28 cellular contexts compared by ENCODE assay signal in the genomic region with DNA sequence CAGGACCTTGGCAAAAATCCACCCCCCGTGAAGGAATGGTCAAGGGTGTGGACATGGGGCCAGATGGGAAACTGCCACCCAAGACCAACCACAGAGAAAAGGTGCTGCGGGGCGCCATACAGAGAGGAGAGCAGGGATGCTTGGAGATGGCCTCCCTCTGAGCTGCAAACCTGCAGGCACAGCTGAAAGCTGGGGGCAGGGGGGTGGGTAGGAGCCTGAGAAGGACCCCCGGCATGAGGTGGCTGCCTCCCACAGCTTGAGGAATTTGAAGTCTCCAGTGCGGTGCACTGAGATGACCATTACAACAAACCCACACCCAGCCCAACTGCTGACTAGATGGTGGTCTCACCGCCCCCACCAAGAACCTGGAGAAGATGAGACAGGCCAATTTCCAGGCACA.
"Had no signal": no experiment of that assay in that cellular context is flagged by ENCODE, and none has a peak within 500 bp of the region (broad histone marks: within the 10 kb centered on the region; RNA-seq: fewer than 3 reads in every experiment).

No MANE protein-coding gene starts in this region.

- ATAC-seq: activated T-cell treated with anti-CD3 and anti-CD28 coated beads, Interleukin-2, amount 50 U/mL, for 4 hours; Panc1; Right ventricle myocardium inferior; T-cell had no signal

- H3K27ac ChIP-seq: SK-N-MC had no signal

- H3K4me3 ChIP-seq: SK-N-MC had no signal

- DNase-seq: activated CD4-positive, alpha-beta memory T cell treated with anti-CD3 and anti-CD28 coated beads for 36 hours; activated CD4-positive, alpha-beta T cell treated with anti-CD3 and anti-CD28 coated beads, Interleukin-2, amount 10 ng/mL, durations not matched to agents 7 days and 5 days; activated CD4-positive, CD25-positive, alpha-beta regulatory T cell; activated CD8-positive, alpha-beta memory T cell treated with anti-CD3 and anti-CD28 coated beads for 24 hours; activated effector memory CD4-positive, alpha-beta T cell treated with anti-CD3 and anti-CD28 coated beads, Interleukin-2, amount 50 U/mL, for 16 hours; activated naive CD4-positive, alpha-beta T cell treated with Interleukin-2 at 50 U/mL for 16 hours; activated T-cell treated with anti-CD3 and anti-CD28 coated beads, Interleukin-2, amount 50 U/mL, for 4 hours; amygdala; Kasumi-1; NCI-H1105 treated with DMSO at 0.1 percent for 48 hours; NCI-H1694; NCI-H2029; NCI-H2107; NCI-H2171 treated with DMSO at 0.1 percent for 48 hours; NCI-H226; NCI-H510A treated with DMSO at 0.1 percent for 48 hours; NCI-H69; NK-92 treated with Interleukin-12 subunit alpha and Interleukin-12 subunit beta, amount 100 ng/mL, for 24 hours; OCI-M1; RPMI8226; T-cell; T-helper 2 cell; T1000 had no signal

- FAIRE-seq: astrocyte, TTC549 had no signal
